8 cellular contexts compared by ENCODE assay signal in genomic region chr12:990649-991349, GRCh38. TPM values are rescaled to one million over a fixed set of nuclear protein-coding genes. Genes with fewer than 3 reads are reported as not detected.
DNase-seq lines count a peak whose midpoint lies in the region; ATAC-seq and TF ChIP-seq lines count a peak whose summit lies in the region.

Gene ERC1 (plus strand): TSS chr12:991223. CDS start chr12:1027904, 36,681 bp downstream.

- DNase-seq in NCI-H1436 (lab: John Stamatoyannopoulos, UW) (peak; percentile 80), T1000 (lab: John Stamatoyannopoulos, UW) (peak; percentile 82), astrocyte of the cerebellum (ENCODE audit: low read depth) (peak; percentile 56), hepatic stellate cell (ENCODE audit: low spot score) (peak; percentile 94), renal cortical epithelial cell (ENCODE audit: low read depth) (peak; percentile 68), vagina (ENCODE audit: extremely low spot score in 2 of 2) (peak in 1 of 2 donors; percentile 93)

- H3K9me3 ChIP-seq in vagina: no peaks in the 10 kb centered on the region

- in situ Hi-C loops in astrocyte of the cerebellum (cut with HindIII; ENCODE audit: low sequenced_read_pairs): no loop called here

- peak within 1 kb of the TSS; percentile 97 for H3K27ac ChIP-seq in vagina

- ATAC-seq in HG02678 (IDR thresholded peaks at IDR 0.05; ENCODE audit: unreplicated experiment): peak; percentile 90

- intact Hi-C loops in vagina (cut with DNase I): no loop called here

- no peaks in the 10 kb centered on the region for H3K36me3 ChIP-seq in vagina

- TF ChIP-seq POLR2A in vagina (IDR thresholded peaks at IDR 0.05): peak in 1 of 2 donors; percentile 67

- peaks cover 47% of the 10 kb centered on the region for H3K4me1 ChIP-seq in vagina

- TF ChIP-seq CTCF in GM12875 (IDR thresholded peaks at IDR 0.05; ENCODE audit: borderline replicate concordance, insufficient read depth, low read depth, low read length): no peak
- TF ChIP-seq CTCF in astrocyte of the cerebellum (IDR thresholded peaks at IDR 0.05; ENCODE audit: low read depth, low read length, missing control alignments): no peak
- TF ChIP-seq CTCF in vagina (IDR thresholded peaks at IDR 0.05): no peak

- H3K4me3 ChIP-seq in GM12875 (ENCODE audit: low read depth, low read length) (peak within 1 kb of the TSS; percentile 84), astrocyte of the cerebellum (ENCODE audit: low read depth, low read length) (peak within 1 kb of the TSS; percentile 74), vagina (peak within 1 kb of the TSS; percentile 96 to 98)

- H3K27me3 ChIP-seq in vagina: no peaks in the 10 kb centered on the region

RNA-seq across cellular contexts. Expression of gene ERC1, which starts in this region (rescaled TPM):
- total RNA-seq in renal cortical epithelial cell (21.0 and 79.3 TPM in 2 replicates), vagina (56.5 TPM)
